Comparison of ENCODE assay signal across 19 cellular contexts in the genomic region with DNA sequence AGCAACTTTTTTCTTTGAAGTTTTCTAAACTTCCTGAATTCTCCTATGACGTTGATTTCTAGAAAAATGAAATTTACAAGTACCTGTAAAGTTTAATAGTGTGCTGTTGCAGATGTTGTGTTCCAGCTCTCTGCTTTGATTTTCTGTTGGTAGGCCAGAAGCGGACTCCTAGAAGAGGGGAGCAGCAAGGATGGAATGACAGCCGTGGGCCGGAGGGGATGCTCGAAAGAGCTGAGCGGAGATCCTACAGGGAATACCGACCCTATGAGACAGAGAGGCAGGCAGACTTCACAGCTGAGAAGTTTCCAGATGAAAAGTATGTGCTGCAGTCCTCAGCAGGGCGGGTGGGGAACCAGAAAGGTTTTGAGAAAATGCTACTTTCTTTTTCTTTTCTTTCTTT.
"Had no signal": no experiment of that assay in that cellular context is flagged by ENCODE, and none has a peak within 500 bp of the region (broad histone marks: within the 10 kb centered on the region; RNA-seq: fewer than 3 reads in every experiment).

No MANE protein-coding gene starts in this region.

- H3K9me3 ChIP-seq: MG63, SJSA1 had no signal

- H3K27ac ChIP-seq: HL-60, SJSA1 had no signal

- DNase-seq: KBM-7, MG63, NCI-H1092 treated with DMSO at 0.1 percent for 48 hours, NCI-H1436, NCI-H187, NCI-H2029, NCI-H2081 treated with DMSO at 0.1 percent for 48 hours, NCI-H2171, NCI-H226, NCI-H446, NCI-H510A, NCI-H524 treated with DMSO at 0.1 percent for 48 hours, NCI-H69, NCI-H774, Right ventricle myocardium superior, RPMI8226, SIG-M5 had no signal

- H3K27me3 ChIP-seq: MG63, SJSA1 had no signal
